Comparison of ENCODE assay signal across 1 cellular context in genomic region chr21:42117229-42118048, GRCh38.
TF ChIP-seq lines count a peak whose summit lies in the region.

No MANE protein-coding gene starts in this region.

TF ChIP-seq in WTC11, 78 proteins besides CTCF, POLR2A, EP300 and RAD21 (continued from another document):
- TF ChIP-seq PRDM15 (CRISPR knock-in tag; IDR thresholded peaks at IDR 0.05), result no peak
- no peak for TF ChIP-seq ARID4B (CRISPR knock-in tag; IDR thresholded peaks at IDR 0.05; ENCODE audit: borderline replicate concordance)
- no peak for TF ChIP-seq FOXK1 (CRISPR knock-in tag; IDR thresholded peaks at IDR 0.05)
- no peak for TF ChIP-seq FOXJ3 (CRISPR knock-in tag; IDR thresholded peaks at IDR 0.05; ENCODE audit: borderline replicate concordance)
- TF ChIP-seq STAT6 (CRISPR knock-in tag; conservative IDR thresholded peaks at IDR 0.05; ENCODE audit: low read depth), result no peak
TF ChIP-seq in WTC11: peak in this region for 0.
